Comparison of ENCODE assay signal across 12 cellular contexts in the genomic region with DNA sequence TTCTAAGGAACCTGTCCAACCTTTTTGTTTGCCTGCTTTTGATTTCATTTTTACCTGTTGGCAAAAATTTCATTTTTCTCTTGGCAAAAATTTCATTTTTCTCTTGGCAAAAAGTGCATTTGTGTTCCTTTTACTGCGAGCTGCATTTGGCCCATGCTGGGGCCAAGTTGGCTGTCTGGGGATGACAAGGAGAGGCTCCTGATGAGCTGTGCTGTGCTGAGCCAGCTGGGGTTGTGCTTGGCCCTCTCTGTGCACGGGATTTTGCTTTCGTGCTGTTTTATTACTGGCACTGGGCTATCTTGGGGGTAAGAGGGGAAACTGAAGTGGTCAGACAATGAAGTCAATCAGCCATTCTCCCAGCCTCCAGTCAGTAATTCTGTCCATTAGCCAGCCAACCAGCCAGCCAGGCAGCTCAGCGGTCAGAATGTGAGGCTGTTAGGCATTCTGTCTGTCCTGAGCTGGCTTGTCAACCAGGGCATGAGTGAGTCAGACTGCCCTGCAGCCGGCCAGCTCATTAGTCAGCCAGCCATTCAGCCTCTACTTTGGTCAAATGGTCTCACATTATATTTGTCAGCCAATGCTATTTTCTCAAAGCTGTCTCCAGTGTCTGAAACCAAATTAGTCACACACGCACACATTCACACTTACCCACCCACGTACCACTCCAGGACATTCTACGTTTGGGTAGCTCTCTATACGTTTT. TPM values are rescaled to one million over a fixed set of nuclear protein-coding genes. Genes with fewer than 3 reads are reported as not detected.
A peak's percentile ranks its signal among the peaks of the same experiment; 100 is the strongest.
DNase-seq lines count a peak whose midpoint lies in the region; ATAC-seq, FAIRE-seq and TF ChIP-seq lines count a peak whose summit lies in the region.
"Had no signal": no experiment of that assay in that cellular context is flagged by ENCODE, and none has a peak within 500 bp of the region (broad histone marks: within the 10 kb centered on the region; RNA-seq: fewer than 3 reads in every experiment).

No MANE protein-coding gene starts in this region.

- no peak overlapping the region for H3K4me3 Mint-ChIP-seq in endothelial cell (ENCODE audit: unreplicated experiment)

- no peak for TF ChIP-seq EP300 in K562 (IDR thresholded peaks at IDR 0.05; ENCODE audit: low read length)
- TF ChIP-seq EP300 in HepG2 (IDR thresholded peaks at IDR 0.05; ENCODE audit: low read depth in 2 of 2, low read length in 2 of 2) = no peak
- no peak for TF ChIP-seq EP300 in HepG2 (CRISPR knock-in tag; IDR thresholded peaks at IDR 0.05; ENCODE audit: borderline replicate concordance)

- no peak overlapping the region for H3K9ac ChIP-seq in K562 (ENCODE audit: insufficient read depth in 1 of 2, low read depth in 2 of 2, low read length in 2 of 2)
- H3K9ac ChIP-seq in HepG2 (ENCODE audit: insufficient read depth, low read depth, low read length) = no peak overlapping the region

- no peak overlapping the region for H3K27ac Mint-ChIP-seq in endothelial cell (ENCODE audit: unreplicated experiment)

- H3K4me1 ChIP-seq in K562 (replicated peaks in 1 of 2; ENCODE audit: control insufficient read depth in 2 of 2, insufficient read depth in 2 of 2, low read length in 2 of 2) (peaks cover 0 to 16% of the 10 kb centered on the region in 2 experiments; a peak in 2 of 5 replicates), HepG2 (ENCODE audit: insufficient read depth, low read length) (peaks cover 23% of the 10 kb centered on the region), left ventricle myocardium inferior (no peaks in the 10 kb centered on the region)
- H3K4me1 ChIP-seq: spleen had no signal

- POLR2A ChIA-PET in K562 (lab: Yijun Ruan, JAX) (interaction anchor here (1.2 kb wide), 1 partner anchor 9 kb away, joined by 4 read pairs; no protein-coding TSS in a partner anchor), HepG2 (lab: Yijun Ruan, JAX) (interaction anchor here (1.1 kb wide), 1 partner anchor 57 kb away, joined by 3 read pairs; a partner anchor contains a TSS)

- H3K36me3 ChIP-seq in K562 (ENCODE audit: control insufficient read depth, insufficient read depth, low read length) = no peaks in the 10 kb centered on the region
- H3K36me3 ChIP-seq in HepG2 (replicated peaks in 1 of 2; ENCODE audit: control insufficient read depth in 1 of 2, insufficient read depth in 2 of 2, low read length in 2 of 2) = no peaks in the 10 kb centered on the region
- H3K36me3 ChIP-seq in left ventricle myocardium inferior = no peaks in the 10 kb centered on the region
- H3K36me3 ChIP-seq: spleen had no signal

- TF ChIP-seq CTCF in AG10803 (conservative IDR thresholded peaks at IDR 0.05; ENCODE audit: low read length) = no peak
- no peak for TF ChIP-seq CTCF in K562 (IDR thresholded peaks at IDR 0.05 in 2 of 3, conservative IDR thresholded peaks at IDR 0.05 in 1 of 3; ENCODE audit: insufficient read depth in 2 of 3, low read depth in 1 of 3, low read length in 3 of 3)
- no peak for TF ChIP-seq CTCF in HepG2 (CRISPR knock-in tag; IDR thresholded peaks at IDR 0.05)
- TF ChIP-seq CTCF in left ventricle myocardium inferior (IDR thresholded peaks at IDR 0.05; ENCODE audit: borderline replicate concordance) = no peak
- no peak for TF ChIP-seq CTCF in endothelial cell (IDR thresholded peaks at IDR 0.05; ENCODE audit: unreplicated experiment)

- TF ChIP-seq POLR2A in K562 (conservative IDR thresholded peaks at IDR 0.05) = no peak
- no peak for TF ChIP-seq POLR2A in HepG2 (IDR thresholded peaks at IDR 0.05; ENCODE audit: insufficient read depth in 1 of 2, low read depth in 2 of 2, low read length in 2 of 2)

- H4K20me1 ChIP-seq in K562 (replicated peaks; ENCODE audit: control insufficient read depth, insufficient read depth, low read length) (no peaks in the 10 kb centered on the region), HepG2 (ENCODE audit: insufficient read depth, low read length) (no peaks in the 10 kb centered on the region)

- intact Hi-C loops in K562 (cut with micrococcal nuclease) = no loop called here
- intact Hi-C loops in HepG2 (cut with micrococcal nuclease; ENCODE audit: unreplicated experiment) = no loop called here
- intact Hi-C loops in left ventricle myocardium inferior (cut with micrococcal nuclease) = no loop called here

- H3K27me3 ChIP-seq in K562 (ENCODE audit: control insufficient read depth in 2 of 2, insufficient read depth in 2 of 2, low read length in 2 of 2) (0 out of 5 replicates have a peak, but pooled peaks cover 0 to 3% of the 10 kb centered on the region in 2 experiments), HepG2 (ENCODE audit: control insufficient read depth in 1 of 2, insufficient read depth in 2 of 2, low read length in 2 of 2) (no peaks in the 10 kb centered on the region; a peak in 1 of 5 replicates), left ventricle myocardium inferior (ENCODE audit: low read depth) (no peaks in the 10 kb centered on the region)
- H3K27me3 ChIP-seq: spleen had no signal

- H2AFZ ChIP-seq in K562 (ENCODE audit: low read depth, low read length) (no peak overlapping the region), HepG2 (ENCODE audit: low read length) (no peak overlapping the region)

- ATAC-seq in K562 = no peak
- no peak for ATAC-seq in HepG2
- ATAC-seq in HG02840 (IDR thresholded peaks at IDR 0.05; ENCODE audit: low FRiP score, unreplicated experiment) = no peak
- ATAC-seq: left colon had no signal

- FAIRE-seq in K562 (lab: Jason Lieb, UNC) (no peak), HepG2 (lab: Jason Lieb, UNC) (no peak)

- H3K36me3 Mint-ChIP-seq in endothelial cell (ENCODE audit: low read depth, unreplicated experiment) = no peaks in the 10 kb centered on the region

- H3K4me1 Mint-ChIP-seq in endothelial cell (ENCODE audit: unreplicated experiment) = no peaks in the 10 kb centered on the region

- CTCF ChIA-PET in K562 (lab: Yijun Ruan, JAX; ENCODE audit: low intra/inter-chr PET ratio) = no interaction called here
- CTCF ChIA-PET in HepG2 (lab: Yijun Ruan, JAX; ENCODE audit: low intra/inter-chr PET ratio, low total read pairs) = no interaction called here

- no TSS peak for BruUV-seq in K562 (replicated peaks; lab: Mats Ljungman, UMichigan)
- BruUV-seq in HepG2 (replicated peaks; lab: Mats Ljungman, UMichigan) = no TSS peak

- in situ Hi-C loops in K562 (cut with MboI) (no loop called here), HepG2 (cut with HindIII; ENCODE audit: extremely low pct_ligation_motif_present, low pct_unique_long_range_greater_than_20kb) (no loop called here)

- H3K79me2 ChIP-seq in K562 (ENCODE audit: control insufficient read depth, insufficient read depth, low read length) (no peaks in the 10 kb centered on the region), HepG2 (ENCODE audit: insufficient read depth, low read length) (no peaks in the 10 kb centered on the region)

- DNase-seq in AG10803 (ENCODE audit: low read depth) (peak; percentile 91), HK-2 (ENCODE audit: unreplicated experiment) (peak; percentile 89), K562 (ENCODE audit: extremely low read depth in 1 of 4, low spot score in 3 of 4) (no peak), HepG2 (ENCODE audit: low spot score) (peak; percentile 1), NCI-H1048 (lab: John Stamatoyannopoulos, UW) (no peak), left ventricle myocardium inferior (no peak), endothelial cell (ENCODE audit: low spot score) (no peak)
- DNase-seq: DMS 273 treated with DMSO at 0.1 percent for 48 hours, left colon, NCI-H1436, spleen had no signal

- WGBS in K562 (ENCODE audit: insufficient coverage, low coverage, missing lambda C conversion rate) = 25% methylated on average over 9 of the region's 9 CpGs
- WGBS in HepG2 (ENCODE audit: low lambda C conversion rate) = 35% methylated on average over 5 of the region's 9 CpGs

- H3K9me3 ChIP-seq in K562 (replicated peaks; ENCODE audit: control insufficient read depth, insufficient read depth, low read depth, low read length) = no peaks in the 10 kb centered on the region
- no peaks in the 10 kb centered on the region for H3K9me3 ChIP-seq in HepG2 (ENCODE audit: low read length)
- H3K9me3 ChIP-seq in left ventricle myocardium inferior (replicated peaks) = no peaks in the 10 kb centered on the region
- H3K9me3 ChIP-seq: spleen had no signal

- no peaks in the 10 kb centered on the region for H3K9me1 ChIP-seq in K562 (ENCODE audit: control insufficient read depth, insufficient read depth, low read length)

- TF ChIP-seq RAD21 in K562 (CRISPR knock-in tag; conservative IDR thresholded peaks at IDR 0.05 in 1 of 2, IDR thresholded peaks at IDR 0.05 in 1 of 2) = no peak
- no peak for TF ChIP-seq RAD21 in HepG2 (CRISPR knock-in tag; IDR thresholded peaks at IDR 0.05)

- H3K4me3 ChIP-seq in AG10803 (ENCODE audit: low read length) (no peak overlapping the region; the same call in 1 of the 2 replicates), K562 (no peak overlapping the region), HepG2 (replicated peaks in 1 of 3; ENCODE audit: insufficient read depth in 1 of 3, low read depth in 2 of 3, low read length in 3 of 3) (no peak overlapping the region), left ventricle myocardium inferior (no peak overlapping the region)
- H3K4me3 ChIP-seq: spleen had no signal

- H3K27me3 Mint-ChIP-seq in endothelial cell (ENCODE audit: unreplicated experiment) = peaks cover 2% of the 10 kb centered on the region

- H3K4me2 ChIP-seq in K562 (ENCODE audit: insufficient read depth, low read length) (no peak overlapping the region), HepG2 (ENCODE audit: low read depth, low read length) (no peak overlapping the region)

- no peaks in the 10 kb centered on the region for H3K9me3 Mint-ChIP-seq in endothelial cell (ENCODE audit: unreplicated experiment)

- H3K27ac ChIP-seq in K562 (ENCODE audit: extremely low read depth, low read depth, low read length) (no peak overlapping the region), HepG2 (ENCODE audit: extremely low read length, insufficient read depth, low read length) (no peak overlapping the region), left ventricle myocardium inferior (replicated peaks) (no peak overlapping the region)
- H3K27ac ChIP-seq: spleen had no signal

RNA-seq across cellular contexts. Expression of a gene that starts 56.9 kb away (rescaled TPM):
- total RNA-seq in K562 (2011; cell fraction: chromatin; rRNA removed; ENCODE audit: low replicate concordance) = 26.8 and 37.6 TPM in 2 replicates
- total RNA-seq in K562 (2011; cell fraction: nucleolus; rRNA removed) = 19.3 and 22.8 TPM in 2 replicates
- total RNA-seq in K562 (2011; cell fraction: nucleoplasm; rRNA removed) = 30.8 and 38.8 TPM in 2 replicates
- total RNA-seq in K562 (2014; rRNA removed) (51.8 and 51.9 TPM in 2 replicates), K562 (2014; rRNA removed; fragmentation: Illumina TruSeq; extraction: Trizol) (79.6 and 85.1 TPM in 2 replicates), K562 (2015; rRNA removed; fragmentation: Illumina TruSeq; extraction: Trizol) (70.1 and 71.2 TPM in 2 replicates), K562 (2021) (102 and 104 TPM in 2 replicates), HepG2 (2016; rRNA removed; fragmentation: Illumina TruSeq; extraction: Trizol) (54.4 and 80.5 TPM in 2 replicates), left ventricle myocardium inferior (22.1 TPM), endothelial cell (ENCODE audit: unreplicated experiment) (41.0 TPM)
- polyA plus RNA-seq in K562 (2011; rRNA removed) (138 and 175 TPM in 2 replicates), K562 (2014; fragmentation: Illumina TruSeq; extraction: Trizol) (113 and 125 TPM in 2 replicates), K562 (2014; fragmentation: Nextera tagmentation; extraction: Ambion mirVana) (10 to 100 TPM; 47.8 to 50.9 TPM), K562 (2014; rRNA removed) (90.2 and 121 TPM in 2 replicates), HepG2 (2011; rRNA removed) (26.0 and 33.7 TPM in 2 replicates)
- 87.5 and 121 TPM in 2 replicates for polyA plus RNA-seq in K562 (2011; cell fraction: cytosol; rRNA removed)
- 25.6 and 38.6 TPM in 2 replicates for polyA plus RNA-seq in K562 (2011; cell fraction: nucleus; rRNA removed)
- 49.4 and 92.8 TPM in 2 replicates for polyA plus RNA-seq in K562 (2012)
- 161 and 200 TPM in 2 replicates for polyA minus RNA-seq in K562 (2011; rRNA and poly(A)+ RNA removed)
- polyA minus RNA-seq in K562 (2011; cell fraction: cytosol; rRNA and poly(A)+ RNA removed) = 49.1 and 77.7 TPM in 2 replicates
- polyA minus RNA-seq in K562 (2011; cell fraction: nucleus; rRNA and poly(A)+ RNA removed) = 10.5 and 18.3 TPM in 2 replicates
- total RNA-seq in HepG2 (2016; cell fraction: cytosol; rRNA removed; fragmentation: Illumina TruSeq; extraction: Trizol; ENCODE audit: low read depth) = 9.9 and 13.0 TPM in 2 replicates
- 52.3 and 82.1 TPM in 2 replicates for total RNA-seq in HepG2 (2016; cell fraction: insoluble cytoplasmic fraction; rRNA removed; fragmentation: Illumina TruSeq; extraction: Trizol)
- total RNA-seq in HepG2 (2016; cell fraction: membrane; rRNA removed; fragmentation: Illumina TruSeq; extraction: Trizol) = 25.7 and 27.0 TPM in 2 replicates
- 22.0 and 23.9 TPM in 2 replicates for total RNA-seq in HepG2 (2016; cell fraction: nucleus; rRNA removed; fragmentation: Illumina TruSeq; extraction: Trizol)
- 23.3 and 28.8 TPM in 2 replicates for polyA plus RNA-seq in HepG2 (2011; cell fraction: cytosol; rRNA removed)
- 7.3 and 8.4 TPM in 2 replicates for polyA plus RNA-seq in HepG2 (2011; cell fraction: nucleus; rRNA removed)
- 25.1 and 35.9 TPM in 2 replicates for polyA plus RNA-seq in HepG2 (2012)
- 11.3 and 12.7 TPM in 2 replicates for polyA plus RNA-seq in HepG2 (2016; cell fraction: cytosol; fragmentation: Illumina TruSeq; extraction: Trizol; ENCODE audit: low read depth)
- polyA plus RNA-seq in HepG2 (2016; cell fraction: insoluble cytoplasmic fraction; fragmentation: Illumina TruSeq; extraction: Trizol; ENCODE audit: low read depth) = 89.6 and 95.5 TPM in 2 replicates
- 18.7 and 19.3 TPM in 2 replicates for polyA plus RNA-seq in HepG2 (2016; cell fraction: membrane; fragmentation: Illumina TruSeq; extraction: Trizol; ENCODE audit: low read depth)
- 29.5 and 31.8 TPM in 2 replicates for polyA plus RNA-seq in HepG2 (2016; cell fraction: nucleus; fragmentation: Illumina TruSeq; extraction: Trizol; ENCODE audit: insufficient read depth, low read depth)
- 34.8 and 117 TPM in 2 replicates for polyA minus RNA-seq in HepG2 (2011; rRNA and poly(A)+ RNA removed; ENCODE audit: low replicate concordance)
- polyA minus RNA-seq in HepG2 (2011; cell fraction: cytosol; rRNA and poly(A)+ RNA removed) = 20.4 and 21.6 TPM in 2 replicates
- 13.6 and 17.8 TPM in 2 replicates for polyA minus RNA-seq in HepG2 (2011; cell fraction: nucleus; rRNA and poly(A)+ RNA removed)

Comparison
In these comparisons a context has a peak if more than half of its experiments do, and no peak if none do; other contexts are left out.
1. DNase-seq: peak in AG10803 (single experiment), HK-2 (single experiment) and HepG2 (single experiment); none in K562 (0 of 4), NCI-H1048 (single experiment), left ventricle myocardium inferior (single experiment) and endothelial cell (single experiment).